Comparison of ENCODE assay signal across 22 cellular contexts in the genomic region with DNA sequence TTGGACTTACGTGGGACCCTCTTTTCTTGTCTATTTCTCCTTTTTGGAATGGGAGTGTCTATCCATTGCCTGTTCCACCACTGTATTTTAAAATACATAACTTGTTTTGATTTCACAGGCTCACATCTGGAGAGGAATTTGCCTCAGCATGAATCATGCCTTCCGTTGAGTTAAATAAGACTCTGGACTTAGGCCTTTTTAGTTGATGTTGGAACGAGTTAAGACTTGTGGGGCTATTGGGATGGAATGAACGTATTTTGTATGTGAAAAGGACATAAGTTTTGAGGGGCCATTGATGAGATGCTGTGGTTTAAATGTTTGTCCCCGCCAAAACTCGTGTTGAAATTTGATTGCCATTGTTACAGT.
DNase-seq lines count a peak whose midpoint lies in the region; ATAC-seq and TF ChIP-seq lines count a peak whose summit lies in the region.
"Had no signal": no experiment of that assay in that cellular context is flagged by ENCODE, and none has a peak within 500 bp of the region (broad histone marks: within the 10 kb centered on the region; RNA-seq: fewer than 3 reads in every experiment).

No MANE protein-coding gene starts in this region.

- no peak overlapping the region for H3K27ac ChIP-seq in thyroid gland
- H3K27ac ChIP-seq: uterus had no signal

- WGBS in thyroid gland, 2 donors, result 80 to 84% methylated on average over 5 to 6 of the region's 6 CpGs

- H3K9me3 ChIP-seq in thyroid gland, result no peaks in the 10 kb centered on the region
- H3K9me3 ChIP-seq: uterus had no signal

- H3K9me3 Mint-ChIP-seq in CD14-positive monocyte, result peaks cover 0 to 2% (median 0%) of the 10 kb centered on the region in 7 donors
- H3K9me3 Mint-ChIP-seq: activated naive CD4-positive, alpha-beta T cell treated with anti-CD3 and anti-CD28 coated beads, Interleukin-2, amount 50 U/mL, for 72 hours; central memory CD8-positive, alpha-beta T cell; effector memory CD8-positive, alpha-beta T cell; nephron had no signal

- H3K4me3 ChIP-seq in thyroid gland (replicated peaks in 1 of 3), result no peak overlapping the region
- H3K4me3 ChIP-seq: uterus had no signal

- H3K27me3 Mint-ChIP-seq in CD14-positive monocyte (ENCODE audit: low read depth in 3 of 3), result peaks cover 0 to 3% (median 2%) of the 10 kb centered on the region in 3 donors
- H3K27me3 Mint-ChIP-seq: central memory CD8-positive, alpha-beta T cell; effector memory CD8-positive, alpha-beta T cell had no signal

- H3K36me3 Mint-ChIP-seq in CD14-positive monocyte, result no peaks in the 10 kb centered on the region
- H3K36me3 Mint-ChIP-seq: activated naive CD4-positive, alpha-beta T cell treated with anti-CD3 and anti-CD28 coated beads, Interleukin-2, amount 50 U/mL, for 72 hours had no signal

- H3K27ac Mint-ChIP-seq in CD14-positive monocyte, result no peak overlapping the region
- H3K27ac Mint-ChIP-seq: activated naive CD4-positive, alpha-beta T cell treated with anti-CD3 and anti-CD28 coated beads, Interleukin-2, amount 50 U/mL, for 72 hours; effector memory CD8-positive, alpha-beta T cell; nephron had no signal

- no peak for TF ChIP-seq POLR2A in thyroid gland (IDR thresholded peaks at IDR 0.05)

- H3K27me3 ChIP-seq in thyroid gland, result no peaks in the 10 kb centered on the region
- H3K27me3 ChIP-seq: uterus had no signal

- no peaks in the 10 kb centered on the region for H3K4me1 Mint-ChIP-seq in CD14-positive monocyte
- H3K4me1 Mint-ChIP-seq: central memory CD8-positive, alpha-beta T cell; nephron had no signal

- H3K4me3 Mint-ChIP-seq in CD14-positive monocyte, result no peak overlapping the region
- H3K4me3 Mint-ChIP-seq: central memory CD8-positive, alpha-beta T cell; effector memory CD8-positive, alpha-beta T cell; nephron had no signal

- peak; percentile 15 for ATAC-seq in sciatic nerve
- no peak for ATAC-seq in left ventricle myocardium superior
- ATAC-seq: activated naive CD4-positive, alpha-beta T cell treated with anti-CD3 and anti-CD28 coated beads, Interleukin-2, amount 50 U/mL, for 72 hours; effector memory CD8-positive, alpha-beta T cell; stimulated activated naive CD8-positive, alpha-beta T cell treated with anti-CD3 and anti-CD28 coated beads, Interleukin-15, Interleukin-2, amounts not matched to agents 100 U/mL and 50 U/mL, for 24 hours had no signal

- intact Hi-C loops in sciatic nerve (cut with DNase I), result no loop called here
- intact Hi-C loops in left ventricle myocardium superior (cut with micrococcal nuclease), result no loop called here
- intact Hi-C loops in thyroid gland (cut with DNase I), result no loop called here
- intact Hi-C loops in CD14-positive monocyte (cut with micrococcal nuclease), result loop anchor here in 1 of 2 donors (10.0 kb wide), 1 partner anchor 98 kb away; no protein-coding TSS in a partner anchor

- H3K36me3 ChIP-seq in thyroid gland, result no peaks in the 10 kb centered on the region
- H3K36me3 ChIP-seq: uterus had no signal

- TF ChIP-seq CTCF in thyroid gland (IDR thresholded peaks at IDR 0.05) (no peak), CD14-positive monocyte (IDR thresholded peaks at IDR 0.05) (no peak)

- peak; percentile 58 for DNase-seq in ELR (ENCODE audit: low read depth)
- DNase-seq in astrocyte of the hippocampus (ENCODE audit: low read depth, low spot score), result peak; percentile 30
- DNase-seq in fibroblast of gingiva (ENCODE audit: low read depth), result peak; percentile 57
- DNase-seq in sciatic nerve (ENCODE audit: low spot score), result no peak
- DNase-seq in left ventricle myocardium superior, result no peak
- no peak for DNase-seq in thyroid gland
- no peak for DNase-seq in CD14-positive monocyte (ENCODE audit: low spot score)
- DNase-seq in amniotic stem cell (lab: John Stamatoyannopoulos, UW), result no peak
- DNase-seq: activated CD4-positive, alpha-beta T cell treated with anti-CD3 and anti-CD28 coated beads, Interleukin-2, amount 50 U/mL, for 4 hours; activated T-cell treated with anti-CD3 and anti-CD28 coated beads for 4 hours; COR-L47; effector memory CD8-positive, alpha-beta T cell; glutamatergic neuron; NCI-H2029; NCI-H510A; Right ventricle myocardium superior; stimulated activated naive CD8-positive, alpha-beta T cell treated with anti-CD3 and anti-CD28 coated beads, Interleukin-15, Interleukin-2, amounts not matched to agents 100 U/mL and 50 U/mL, for 24 hours; T-helper 1 cell; uterus had no signal

- H3K4me1 ChIP-seq in thyroid gland, result no peaks in the 10 kb centered on the region
- H3K4me1 ChIP-seq: uterus had no signal

Comparison
In these comparisons a context has a peak if more than half of its experiments do, and no peak if none do; other contexts are left out.
1. DNase-seq: peak in ELR (single experiment), astrocyte of the hippocampus (single experiment) and fibroblast of gingiva (single experiment); none in sciatic nerve (single experiment), left ventricle myocardium superior (single experiment), thyroid gland (0 of 2), CD14-positive monocyte (single experiment) and amniotic stem cell (single experiment).